8 cellular contexts compared by ENCODE assay signal in genomic region chr17:37642706-37643105, GRCh38. TPM values are rescaled to one million over a fixed set of nuclear protein-coding genes. Genes with fewer than 3 reads are reported as not detected.
DNase-seq lines count a peak whose midpoint lies in the region; ATAC-seq and TF ChIP-seq lines count a peak whose summit lies in the region.

No MANE protein-coding gene starts in this region.

- DNase-seq in GM03348 (ENCODE audit: low spot score) (peak; percentile 57), MM.1S (peak; percentile 25), MCF 10A (ENCODE audit: unreplicated experiment) (peak; percentile 23), left colon (no peak), stromal cell of bone marrow (ENCODE audit: low read depth) (peak; percentile 25), superior temporal gyrus (ENCODE audit: extremely low spot score) (no peak)
- DNase-seq in activated CD4-positive, alpha-beta T cell treated with anti-CD3 and anti-CD28 coated beads for 48 hours = no peak

- peak overlapping the region; percentile 67 for H3K4me2 ChIP-seq in MM.1S (ENCODE audit: low read depth, low read length)

- H3K9me3 Mint-ChIP-seq in MCF 10A (ENCODE audit: unreplicated experiment) = no peaks in the 10 kb centered on the region

- H3K27ac Mint-ChIP-seq in MCF 10A (ENCODE audit: low read depth, unreplicated experiment) = peak overlapping the region; percentile 95

- BruUV-seq in MCF 10A (replicated peaks; lab: Mats Ljungman, UMichigan) = TSS peak; percentile 76

- peak overlapping the region; percentile 79 for H3K9ac ChIP-seq in MM.1S (ENCODE audit: low read length)

- intact Hi-C loops in MCF 10A (cut with micrococcal nuclease) (no loop called here), left colon (cut with DNase I, micrococcal nuclease) (no loop called here)

- peak overlapping the region; percentile 24; the same call in 1 of the 2 replicates for H3K27ac ChIP-seq in MM.1S (ENCODE audit: low read length)

- H3K4me1 ChIP-seq in MM.1S (ENCODE audit: low read length) = peaks cover 3% of the 10 kb centered on the region; the same call in 1 of the 2 replicates

- H3K27me3 ChIP-seq in MM.1S (replicated peaks; ENCODE audit: insufficient read depth, low read length) = 0 out of 2 replicates have a peak, but pooled peaks cover 4% of the 10 kb centered on the region

- H4K20me1 ChIP-seq in MM.1S (ENCODE audit: insufficient read depth, low read length) = no peaks in the 10 kb centered on the region

- POLR2A ChIA-PET in MCF 10A (lab: Yijun Ruan, JAX) = interaction anchor here (0.6 to 4.1 kb wide), 8 partner anchors 10 to 155 kb away, joined by 3 to 17 read pairs (median 6); partner anchors contain the start of gene SYNRG

- peak; percentile 33 for ATAC-seq in left colon
- no peak for ATAC-seq in HG02981 (IDR thresholded peaks at IDR 0.05; ENCODE audit: unreplicated experiment)

- H3F3A ChIP-seq in MM.1S (ENCODE audit: insufficient read depth, low read length) = no peaks in the 10 kb centered on the region

- no peaks in the 10 kb centered on the region for H3K9me3 ChIP-seq in MM.1S (replicated peaks; ENCODE audit: insufficient read depth, low read length)

- TF ChIP-seq CTCF in MM.1S (IDR thresholded peaks at IDR 0.05; ENCODE audit: low read length) = no peak
- no peak for TF ChIP-seq CTCF in MCF 10A (IDR thresholded peaks at IDR 0.05; ENCODE audit: unreplicated experiment)

- peaks cover 6% of the 10 kb centered on the region for H3K36me3 ChIP-seq in MM.1S (replicated peaks; ENCODE audit: insufficient read depth, low read length)

- H3K4me1 Mint-ChIP-seq in MCF 10A (ENCODE audit: insufficient read depth, unreplicated experiment) = peaks cover 30% of the 10 kb centered on the region

- CTCF ChIA-PET in MCF 10A (lab: Yijun Ruan, JAX) = no interaction called here

- H3K79me2 ChIP-seq in MM.1S (ENCODE audit: low read length) = peaks cover 54% of the 10 kb centered on the region

- H3K9me2 ChIP-seq in MM.1S (replicated peaks; ENCODE audit: insufficient read depth, low read length) = no peaks in the 10 kb centered on the region

- peaks cover 38% of the 10 kb centered on the region for H3K36me3 Mint-ChIP-seq in MCF 10A (ENCODE audit: insufficient read depth, unreplicated experiment)

- peak overlapping the region; percentile 83 for H3K4me3 ChIP-seq in MM.1S (ENCODE audit: low read length)

- peaks cover 16% of the 10 kb centered on the region for H3K27me3 Mint-ChIP-seq in MCF 10A (ENCODE audit: insufficient read depth, unreplicated experiment)

- H2AFZ ChIP-seq in MM.1S (ENCODE audit: low read length) = peak overlapping the region; percentile 73

- H3K4me3 Mint-ChIP-seq in MCF 10A (ENCODE audit: unreplicated experiment) = peak overlapping the region; percentile 94

RNA-seq across cellular contexts. Expression of gene DDX52, which starts 0.5 kb away (rescaled TPM):
- total RNA-seq in MCF 10A (2022) (37.8 and 42.5 TPM in 2 replicates), left colon (10 to 100 TPM; 25.0 to 28.1 TPM)

RNA-seq across cellular contexts. Expression of gene SYNRG, which starts 33.5 kb away (rescaled TPM):
- total RNA-seq in MCF 10A (2022) (18.0 and 26.8 TPM in 2 replicates), left colon (10 to 100 TPM; 35.9 to 38.9 TPM)

Comparison
In these comparisons a context has a peak if more than half of its experiments do, and no peak if none do; other contexts are left out.
1. DNase-seq: peak in GM03348 (single experiment), MM.1S (single experiment), MCF 10A (single experiment) and stromal cell of bone marrow (single experiment); none in left colon (0 of 2), superior temporal gyrus (single experiment) and activated CD4-positive, alpha-beta T cell treated with anti-CD3 and anti-CD28 coated beads for 48 hours (single experiment).